6 cellular contexts compared by ENCODE assay signal in genomic region chr7:72016574-72016973, GRCh38.
"Had no signal": no experiment of that assay in that cellular context is flagged by ENCODE, and none has a peak within 500 bp of the region (broad histone marks: within the 10 kb centered on the region; RNA-seq: fewer than 3 reads in every experiment).

No MANE protein-coding gene starts in this region.

- H3K4me3 ChIP-seq: K562 had no signal

- DNase-seq: IMR-90, KBM-7 had no signal

- H3K36me3 Mint-ChIP-seq: IgD-negative memory B cell had no signal

- H3K27ac ChIP-seq: HL-60 had no signal

- H3K27me3 Mint-ChIP-seq: IgD-negative memory B cell had no signal

- ATAC-seq: HepG2, K562 had no signal

- H3K4me3 Mint-ChIP-seq: IgD-negative memory B cell had no signal

- H3K4me1 Mint-ChIP-seq: IgD-negative memory B cell had no signal

- H3K27ac Mint-ChIP-seq: IgD-negative memory B cell had no signal
